1 cellular context compared by ENCODE assay signal in the genomic region with DNA sequence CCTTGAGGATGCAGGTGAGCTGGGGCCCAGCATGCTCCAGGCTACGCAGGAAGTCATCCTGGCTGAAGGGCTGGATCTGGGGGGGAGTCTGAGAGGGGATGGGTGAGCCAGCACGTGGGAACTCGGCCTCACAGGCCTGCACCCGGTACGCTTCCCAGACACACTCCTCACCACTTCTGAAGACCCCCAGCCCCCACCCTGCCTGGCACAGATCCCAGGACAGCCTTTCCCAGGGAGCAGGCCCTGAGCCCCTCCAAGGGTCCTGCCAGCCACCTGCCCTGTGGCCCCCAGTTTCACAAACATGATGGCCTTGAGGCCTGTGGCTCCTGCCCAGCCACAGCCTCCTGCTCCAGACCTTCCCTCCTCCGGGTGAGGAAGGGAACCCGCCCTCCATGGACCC.
TF ChIP-seq lines count a peak whose summit lies in the region.

No MANE protein-coding gene starts in this region.

TF ChIP-seq in HEK293, 187 proteins besides CTCF, POLR2A, EP300 and RAD21 (continued from another document):
- TF ChIP-seq, protein P1, sequence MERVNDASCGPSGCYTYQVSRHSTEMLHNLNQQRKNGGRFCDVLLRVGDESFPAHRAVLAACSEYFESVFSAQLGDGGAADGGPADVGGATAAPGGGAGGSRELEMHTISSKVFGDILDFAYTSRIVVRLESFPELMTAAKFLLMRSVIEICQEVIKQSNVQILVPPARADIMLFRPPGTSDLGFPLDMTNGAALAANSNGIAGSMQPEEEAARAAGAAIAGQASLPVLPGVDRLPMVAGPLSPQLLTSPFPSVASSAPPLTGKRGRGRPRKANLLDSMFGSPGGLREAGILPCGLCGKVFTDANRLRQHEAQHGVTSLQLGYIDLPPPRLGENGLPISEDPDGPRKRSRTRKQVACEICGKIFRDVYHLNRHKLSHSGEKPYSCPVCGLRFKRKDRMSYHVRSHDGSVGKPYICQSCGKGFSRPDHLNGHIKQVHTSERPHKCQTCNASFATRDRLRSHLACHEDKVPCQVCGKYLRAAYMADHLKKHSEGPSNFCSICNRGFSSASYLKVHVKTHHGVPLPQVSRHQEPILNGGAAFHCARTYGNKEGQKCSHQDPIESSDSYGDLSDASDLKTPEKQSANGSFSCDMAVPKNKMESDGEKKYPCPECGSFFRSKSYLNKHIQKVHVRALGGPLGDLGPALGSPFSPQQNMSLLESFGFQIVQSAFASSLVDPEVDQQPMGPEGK (tag by site-specific recombination; IDR thresholded peaks at IDR 0.05), result 0 out of 2 replicates have a peak, but pooled peaks have one; percentile 24
- no peak for TF ChIP-seq ZNF658 (tag by site-specific recombination; IDR thresholded peaks at IDR 0.05)
- TF ChIP-seq, protein P2, sequence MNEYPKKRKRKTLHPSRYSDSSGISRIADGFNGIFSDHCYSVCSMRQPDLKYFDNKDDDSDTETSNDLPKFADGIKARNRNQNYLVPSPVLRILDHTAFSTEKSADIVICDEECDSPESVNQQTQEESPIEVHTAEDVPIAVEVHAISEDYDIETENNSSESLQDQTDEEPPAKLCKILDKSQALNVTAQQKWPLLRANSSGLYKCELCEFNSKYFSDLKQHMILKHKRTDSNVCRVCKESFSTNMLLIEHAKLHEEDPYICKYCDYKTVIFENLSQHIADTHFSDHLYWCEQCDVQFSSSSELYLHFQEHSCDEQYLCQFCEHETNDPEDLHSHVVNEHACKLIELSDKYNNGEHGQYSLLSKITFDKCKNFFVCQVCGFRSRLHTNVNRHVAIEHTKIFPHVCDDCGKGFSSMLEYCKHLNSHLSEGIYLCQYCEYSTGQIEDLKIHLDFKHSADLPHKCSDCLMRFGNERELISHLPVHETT (tag by site-specific recombination; IDR thresholded peaks at IDR 0.05), result no peak
- TF ChIP-seq, protein P3, sequence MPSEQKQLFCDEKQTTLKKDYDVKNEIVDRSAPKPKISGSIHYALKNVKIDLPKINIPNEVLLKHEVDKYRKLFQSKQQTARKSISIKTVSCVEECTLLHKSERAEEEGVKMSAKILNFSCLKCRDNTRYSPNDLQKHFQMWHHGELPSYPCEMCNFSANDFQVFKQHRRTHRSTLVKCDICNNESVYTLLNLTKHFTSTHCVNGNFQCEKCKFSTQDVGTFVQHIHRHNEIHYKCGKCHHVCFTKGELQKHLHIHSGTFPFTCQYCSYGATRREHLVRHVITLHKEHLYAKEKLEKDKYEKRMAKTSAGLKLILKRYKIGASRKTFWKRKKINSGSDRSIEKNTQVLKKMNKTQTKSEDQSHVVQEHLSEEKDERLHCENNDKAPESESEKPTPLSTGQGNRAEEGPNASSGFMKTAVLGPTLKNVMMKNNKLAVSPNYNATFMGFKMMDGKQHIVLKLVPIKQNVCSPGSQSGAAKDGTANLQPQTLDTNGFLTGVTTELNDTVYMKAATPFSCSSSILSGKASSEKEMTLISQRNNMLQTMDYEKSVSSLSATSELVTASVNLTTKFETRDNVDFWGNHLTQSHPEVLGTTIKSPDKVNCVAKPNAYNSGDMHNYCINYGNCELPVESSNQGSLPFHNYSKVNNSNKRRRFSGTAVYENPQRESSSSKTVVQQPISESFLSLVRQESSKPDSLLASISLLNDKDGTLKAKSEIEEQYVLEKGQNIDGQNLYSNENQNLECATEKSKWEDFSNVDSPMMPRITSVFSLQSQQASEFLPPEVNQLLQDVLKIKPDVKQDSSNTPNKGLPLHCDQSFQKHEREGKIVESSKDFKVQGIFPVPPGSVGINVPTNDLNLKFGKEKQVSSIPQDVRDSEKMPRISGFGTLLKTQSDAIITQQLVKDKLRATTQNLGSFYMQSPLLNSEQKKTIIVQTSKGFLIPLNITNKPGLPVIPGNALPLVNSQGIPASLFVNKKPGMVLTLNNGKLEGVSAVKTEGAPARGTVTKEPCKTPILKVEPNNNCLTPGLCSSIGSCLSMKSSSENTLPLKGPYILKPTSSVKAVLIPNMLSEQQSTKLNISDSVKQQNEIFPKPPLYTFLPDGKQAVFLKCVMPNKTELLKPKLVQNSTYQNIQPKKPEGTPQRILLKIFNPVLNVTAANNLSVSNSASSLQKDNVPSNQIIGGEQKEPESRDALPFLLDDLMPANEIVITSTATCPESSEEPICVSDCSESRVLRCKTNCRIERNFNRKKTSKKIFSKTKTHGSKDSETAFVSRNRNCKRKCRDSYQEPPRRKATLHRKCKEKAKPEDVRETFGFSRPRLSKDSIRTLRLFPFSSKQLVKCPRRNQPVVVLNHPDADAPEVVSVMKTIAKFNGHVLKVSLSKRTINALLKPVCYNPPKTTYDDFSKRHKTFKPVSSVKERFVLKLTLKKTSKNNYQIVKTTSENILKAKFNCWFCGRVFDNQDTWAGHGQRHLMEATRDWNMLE (tag by site-specific recombination; conservative IDR thresholded peaks at IDR 0.05; ENCODE audit: low read depth), result no peak
- TF ChIP-seq, protein P4, sequence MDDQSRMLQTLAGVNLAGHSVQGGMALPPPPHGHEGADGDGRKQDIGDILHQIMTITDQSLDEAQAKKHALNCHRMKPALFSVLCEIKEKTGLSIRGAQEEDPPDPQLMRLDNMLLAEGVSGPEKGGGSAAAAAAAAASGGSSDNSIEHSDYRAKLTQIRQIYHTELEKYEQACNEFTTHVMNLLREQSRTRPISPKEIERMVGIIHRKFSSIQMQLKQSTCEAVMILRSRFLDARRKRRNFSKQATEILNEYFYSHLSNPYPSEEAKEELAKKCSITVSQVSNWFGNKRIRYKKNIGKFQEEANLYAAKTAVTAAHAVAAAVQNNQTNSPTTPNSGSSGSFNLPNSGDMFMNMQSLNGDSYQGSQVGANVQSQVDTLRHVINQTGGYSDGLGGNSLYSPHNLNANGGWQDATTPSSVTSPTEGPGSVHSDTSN (CRISPR knock-in tag; IDR thresholded peaks at IDR 0.05), result no peak
